22 cellular contexts compared by ENCODE assay signal in genomic region chr18:9057646-9058045, GRCh38.
"Had no signal": no experiment of that assay in that cellular context is flagged by ENCODE, and none has a peak within 500 bp of the region (broad histone marks: within the 10 kb centered on the region; RNA-seq: fewer than 3 reads in every experiment).

No MANE protein-coding gene starts in this region.

- H3K27ac ChIP-seq: epithelial cell of prostate, heart left ventricle, spleen, testis, upper lobe of left lung, VCaP had no signal

- H3K36me3 Mint-ChIP-seq: activated naive CD8-positive, alpha-beta T cell treated with anti-CD3 and anti-CD28 coated beads for 36 hours; mesothelial cell of epicardium; T-cell had no signal

- ATAC-seq: activated CD4-positive, CD25-positive, alpha-beta regulatory T cell treated with anti-CD3 and anti-CD28 coated beads, Interleukin-2, amount 50 U/mL, for 24 hours; left colon; naive thymus-derived CD8-positive, alpha-beta T cell; T-cell had no signal

- H3K4me3 ChIP-seq: heart left ventricle, lung, spleen, testis, upper lobe of left lung had no signal

- H3K9me3 ChIP-seq: testis had no signal

- H3K27me3 Mint-ChIP-seq: activated CD4-positive, alpha-beta memory T cell treated with anti-CD3 and anti-CD28 coated beads, Interleukin-2, amount 10 ng/mL, durations not matched to agents 7 days and 5 days; activated naive CD8-positive, alpha-beta T cell treated with anti-CD3 and anti-CD28 coated beads for 36 hours had no signal

- H3K27me3 ChIP-seq: heart left ventricle, spleen, testis, upper lobe of left lung had no signal

- H3K36me3 ChIP-seq: heart left ventricle, spleen, upper lobe of left lung had no signal

- H3K27ac Mint-ChIP-seq: activated CD4-positive, alpha-beta memory T cell treated with anti-CD3 and anti-CD28 coated beads, Interleukin-2, amount 10 ng/mL, durations not matched to agents 7 days and 5 days; activated CD4-positive, alpha-beta T cell treated with anti-CD3 and anti-CD28 coated beads, Interleukin-2, amount 10 ng/mL, durations not matched to agents 24 days and 14 days; activated naive CD8-positive, alpha-beta T cell treated with anti-CD3 and anti-CD28 coated beads for 36 hours; T-cell; T-helper 2 cell treated with Interferon-gamma antibody and Interleukin-4, amounts not matched to agents 5 μg/mL and 100 μg/mL, for 36 hours had no signal

- H3K9me3 Mint-ChIP-seq: activated CD4-positive, alpha-beta T cell treated with anti-CD3 and anti-CD28 coated beads, Interleukin-2, amount 10 ng/mL, durations not matched to agents 24 days and 14 days had no signal

- H3K4me3 Mint-ChIP-seq: activated CD4-positive, alpha-beta memory T cell treated with anti-CD3 and anti-CD28 coated beads, Interleukin-2, amount 10 ng/mL, durations not matched to agents 7 days and 5 days; activated CD4-positive, alpha-beta T cell treated with anti-CD3 and anti-CD28 coated beads, Interleukin-2, amount 10 ng/mL, durations not matched to agents 24 days and 14 days; activated naive CD8-positive, alpha-beta T cell treated with anti-CD3 and anti-CD28 coated beads for 36 hours; mesothelial cell of epicardium; naive thymus-derived CD8-positive, alpha-beta T cell; T-cell; T-helper 2 cell treated with Interferon-gamma antibody and Interleukin-4, amounts not matched to agents 5 μg/mL and 100 μg/mL, for 36 hours had no signal

- DNase-seq: activated CD4-positive, alpha-beta memory T cell treated with anti-CD3 and anti-CD28 coated beads, Interleukin-2, amount 10 ng/mL, durations not matched to agents 7 days and 5 days; activated CD4-positive, alpha-beta T cell treated with anti-CD3 and anti-CD28 coated beads, Interleukin-2, amount 10 ng/mL, durations not matched to agents 24 days and 14 days; activated naive CD4-positive, alpha-beta T cell; activated naive CD8-positive, alpha-beta T cell treated with anti-CD3 and anti-CD28 coated beads for 36 hours; activated T-cell treated with anti-CD3 and anti-CD28 coated beads, Interleukin-2, amount 50 U/mL, for 1 hour; cortex of kidney; heart left ventricle; islet precursor cell; left colon; naive thymus-derived CD8-positive, alpha-beta T cell; spleen; stimulated activated CD4-positive, alpha-beta T cell treated with anti-CD3 and anti-CD28 coated beads, Interleukin-4, amount 100 ng/mL, for 1 hour; stimulated activated naive CD4-positive, alpha-beta T cell; T-cell; testis; upper lobe of left lung had no signal
